Comparison of ENCODE assay signal across 8 cellular contexts in the genomic region with DNA sequence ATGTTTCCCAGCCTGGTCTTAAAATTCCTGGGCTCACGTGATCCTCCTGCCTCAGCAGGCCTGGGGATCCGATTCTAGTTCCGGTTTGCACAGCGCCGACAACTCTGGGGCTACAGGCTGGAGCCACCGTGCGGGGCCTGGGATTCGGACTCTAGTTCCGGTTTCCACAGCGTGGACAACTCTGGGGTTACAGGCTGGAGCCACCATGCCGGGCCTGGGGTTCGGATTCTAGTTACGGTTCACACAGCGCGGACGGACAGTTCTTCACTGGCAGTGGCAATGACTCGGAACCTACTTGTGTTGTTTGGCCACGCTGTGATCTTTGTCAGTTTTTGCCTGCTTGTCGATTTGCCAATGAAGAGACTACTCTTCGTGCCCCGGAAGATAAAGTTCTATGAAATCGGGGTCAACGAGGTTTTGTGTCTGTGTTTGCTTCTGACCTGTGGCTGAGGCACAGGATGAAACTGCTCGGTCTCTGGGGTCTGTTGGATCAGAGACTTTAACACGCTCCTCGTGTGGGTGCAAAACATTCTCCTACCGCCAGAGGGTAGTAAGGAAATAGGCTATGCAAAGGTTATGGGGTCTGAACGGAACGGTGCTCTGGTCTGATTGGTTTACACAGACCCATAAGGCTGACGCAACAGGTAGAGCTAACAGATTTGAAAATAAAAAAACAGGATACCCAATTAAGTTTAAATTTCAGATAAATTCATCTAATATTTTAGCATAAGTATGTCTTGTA. TPM values are rescaled to one million over a fixed set of nuclear protein-coding genes. Genes with fewer than 3 reads are reported as not detected.
DNase-seq lines count a peak whose midpoint lies in the region; ATAC-seq and TF ChIP-seq lines count a peak whose summit lies in the region.

No MANE protein-coding gene starts in this region.

- peak in 4 of 7 experiments; percentile 12 to 66 (median 48) for DNase-seq in CD8-positive, alpha-beta T cell
- DNase-seq in Jurkat, Clone E6-1 (ENCODE audit: low read depth, low spot score) = peak; percentile 4
- peak; percentile 69 for DNase-seq in T1000 (lab: John Stamatoyannopoulos, UW)
- no peak for DNase-seq in endothelial cell (ENCODE audit: low spot score)
- DNase-seq in midbrain (lab: John Stamatoyannopoulos, UW) = peak; percentile 73
- peak; percentile 68 for DNase-seq in ureter (ENCODE audit: low spot score)

- H3K4me1 Mint-ChIP-seq in CD8-positive, alpha-beta T cell (ENCODE audit: low read depth) = peaks cover 4% of the 10 kb centered on the region
- H3K4me1 Mint-ChIP-seq in endothelial cell (ENCODE audit: unreplicated experiment) = no peaks in the 10 kb centered on the region

- no peaks in the 10 kb centered on the region for H3K27me3 ChIP-seq in CD8-positive, alpha-beta T cell (ENCODE audit: insufficient read depth, low read length)

- H3K4me3 ChIP-seq in CD8-positive, alpha-beta T cell (ENCODE audit: low read depth, low read length) = no peak overlapping the region
- H3K4me3 ChIP-seq in Jurkat, Clone E6-1 (ENCODE audit: low read length) = no peak overlapping the region

- POLR2A ChIA-PET in CD8-positive, alpha-beta T cell (lab: Charles Lee) = no interaction called here

- peaks cover 17% of the 10 kb centered on the region for H3K9me3 Mint-ChIP-seq in CD8-positive, alpha-beta T cell
- peaks cover 21% of the 10 kb centered on the region for H3K9me3 Mint-ChIP-seq in endothelial cell (ENCODE audit: unreplicated experiment)

- H3K4me1 ChIP-seq in CD8-positive, alpha-beta T cell (ENCODE audit: insufficient read depth, low read length) = no peaks in the 10 kb centered on the region

- H3K27ac ChIP-seq in CD8-positive, alpha-beta T cell (ENCODE audit: low read depth, low read length) = no peak overlapping the region

- intact Hi-C loops in CD8-positive, alpha-beta T cell (cut with DNase I, micrococcal nuclease) = loop anchor here in 1 of 2 experiments (1.0 kb wide), 1 partner anchor 134 kb away; no protein-coding TSS in a partner anchor

- TF ChIP-seq CTCF in CD8-positive, alpha-beta T cell (IDR thresholded peaks at IDR 0.05) = peak; percentile 47
- TF ChIP-seq CTCF in endothelial cell (IDR thresholded peaks at IDR 0.05; ENCODE audit: unreplicated experiment) = peak; percentile 22

- H3K4me3 Mint-ChIP-seq in CD8-positive, alpha-beta T cell = no peak overlapping the region
- H3K4me3 Mint-ChIP-seq in endothelial cell (ENCODE audit: unreplicated experiment) = peak overlapping the region; percentile 57

- CTCF ChIA-PET in CD8-positive, alpha-beta T cell (lab: Charles Lee) = interaction anchor here (0.6 to 2.2 kb wide), 6 partner anchors 11 to 239 kb away, joined by 3 to 6 read pairs (median 3); partner anchors contain the start of gene ZNF606

- peaks cover 5% of the 10 kb centered on the region for H3K36me3 Mint-ChIP-seq in CD8-positive, alpha-beta T cell
- peaks cover 12% of the 10 kb centered on the region for H3K36me3 Mint-ChIP-seq in endothelial cell (ENCODE audit: low read depth, unreplicated experiment)

- peaks cover 11% of the 10 kb centered on the region for H3K27me3 Mint-ChIP-seq in CD8-positive, alpha-beta T cell (ENCODE audit: low read depth)
- H3K27me3 Mint-ChIP-seq in endothelial cell (ENCODE audit: unreplicated experiment) = peaks cover 13% of the 10 kb centered on the region

- peak; percentile 100 for ATAC-seq in CD8-positive, alpha-beta T cell
- ATAC-seq in GM19397 (IDR thresholded peaks at IDR 0.05; ENCODE audit: unreplicated experiment) (no peak), GM18873 (IDR thresholded peaks at IDR 0.05; ENCODE audit: low FRiP score, unreplicated experiment) (no peak)

- no peak overlapping the region for H3K27ac Mint-ChIP-seq in CD8-positive, alpha-beta T cell
- no peak overlapping the region for H3K27ac Mint-ChIP-seq in endothelial cell (ENCODE audit: unreplicated experiment)

- H3K36me3 ChIP-seq in CD8-positive, alpha-beta T cell (ENCODE audit: insufficient read depth, low read length) = no peaks in the 10 kb centered on the region

- H3K9me3 ChIP-seq in CD8-positive, alpha-beta T cell (ENCODE audit: low read length) = no peaks in the 10 kb centered on the region

RNA-seq across cellular contexts. Expression of gene ZSCAN1, which starts 12.1 kb away (rescaled TPM):
- not detected for total RNA-seq in CD8-positive, alpha-beta T cell
- not detected for polyA plus RNA-seq in Jurkat, Clone E6-1 (2012; ENCODE audit: insufficient read depth, insufficient read length)
- not detected for total RNA-seq in endothelial cell (ENCODE audit: unreplicated experiment)
- total RNA-seq in ureter = 2.3 TPM

RNA-seq across cellular contexts. Expression of gene ZNF606, which starts 19.1 kb away (rescaled TPM):
- total RNA-seq in CD8-positive, alpha-beta T cell = 10 to 100 TPM; 11.2 to 13.0 TPM
- not detected for polyA plus RNA-seq in Jurkat, Clone E6-1 (2012; ENCODE audit: insufficient read depth, insufficient read length)
- total RNA-seq in endothelial cell (ENCODE audit: unreplicated experiment) (22.3 TPM), ureter (28.1 TPM)

RNA-seq across cellular contexts. Expression of gene ZNF135, which starts 37.4 kb away (rescaled TPM):
- total RNA-seq in CD8-positive, alpha-beta T cell = 1 to 10 TPM; 1.2 to 1.4 TPM
- polyA plus RNA-seq in Jurkat, Clone E6-1 (2012; ENCODE audit: insufficient read depth, insufficient read length) = not detected
- total RNA-seq in endothelial cell (ENCODE audit: unreplicated experiment) = 1.1 TPM
- total RNA-seq in ureter = 14.1 TPM

RNA-seq across cellular contexts. Expression of gene C19orf18, which starts 47.4 kb away (rescaled TPM):
- under 1 TPM in 1 of 2 experiments, not detected in 1; 0.50 TPM for total RNA-seq in CD8-positive, alpha-beta T cell
- not detected for polyA plus RNA-seq in Jurkat, Clone E6-1 (2012; ENCODE audit: insufficient read depth, insufficient read length)
- total RNA-seq in endothelial cell (ENCODE audit: unreplicated experiment) (1.8 TPM), ureter (2.2 TPM)
